ENCODE assay signal across 8 cellular contexts in genomic region chr1:228664399-228664914, GRCh38.
DNase-seq lines count a peak whose midpoint lies in the region; ATAC-seq and TF ChIP-seq lines count a peak whose summit lies in the region.

No MANE protein-coding gene starts in this region.

- H3K27ac Mint-ChIP-seq in activated naive CD4-positive, alpha-beta T cell treated with anti-CD3 and anti-CD28 coated beads for 36 hours: no peak overlapping the region
- H3K27ac Mint-ChIP-seq in progenitor cell of endocrine pancreas: no peak overlapping the region

- H3K27me3 Mint-ChIP-seq in activated naive CD4-positive, alpha-beta T cell treated with anti-CD3 and anti-CD28 coated beads for 36 hours (ENCODE audit: low read depth): no peaks in the 10 kb centered on the region
- H3K27me3 Mint-ChIP-seq in progenitor cell of endocrine pancreas: no peaks in the 10 kb centered on the region

- H3K9me3 Mint-ChIP-seq in activated naive CD4-positive, alpha-beta T cell treated with anti-CD3 and anti-CD28 coated beads for 36 hours: no peaks in the 10 kb centered on the region
- peaks cover 3% of the 10 kb centered on the region for H3K9me3 Mint-ChIP-seq in progenitor cell of endocrine pancreas (ENCODE audit: low read depth)

- no peaks in the 10 kb centered on the region for H3K27me3 ChIP-seq in uterus

- TF ChIP-seq CTCF in NB4 (IDR thresholded peaks at IDR 0.05; ENCODE audit: low read depth, low read length): peak; percentile 43
- peak; percentile 91 for TF ChIP-seq CTCF in progenitor cell of endocrine pancreas (IDR thresholded peaks at IDR 0.05; ENCODE audit: unreplicated experiment)
- peak; percentile 79 to 93 (median 81) for TF ChIP-seq CTCF in uterus (IDR thresholded peaks at IDR 0.05)

- H3K4me3 ChIP-seq in NB4 (ENCODE audit: low read depth, low read length): no peak overlapping the region
- no peak overlapping the region for H3K4me3 ChIP-seq in uterus

- intact Hi-C loops in activated naive CD4-positive, alpha-beta T cell treated with anti-CD3 and anti-CD28 coated beads for 36 hours (cut with micrococcal nuclease): loop anchor here (1.0 to 10.0 kb wide), 4 partner anchors 287 to 850 kb away; no protein-coding TSS in a partner anchor
- intact Hi-C loops in head of caudate nucleus (cut with DNase I) (loop anchor here (10.0 kb wide), 4 partner anchors 70 to 820 kb away; partner anchors contain the start of gene RHOU), uterus (cut with DNase I; ENCODE audit: low total_unique reads) (no loop called here)

- TF ChIP-seq POLR2A in NB4 (IDR thresholded peaks at IDR 0.05; ENCODE audit: extremely low read depth, insufficient read length) (no peak), uterus (IDR thresholded peaks at IDR 0.05) (no peak)

- no peaks in the 10 kb centered on the region for H3K4me1 Mint-ChIP-seq in activated naive CD4-positive, alpha-beta T cell treated with anti-CD3 and anti-CD28 coated beads for 36 hours (ENCODE audit: low read depth)
- H3K4me1 Mint-ChIP-seq in progenitor cell of endocrine pancreas (ENCODE audit: low read depth): peaks cover 1% of the 10 kb centered on the region

- CTCF ChIA-PET in activated naive CD4-positive, alpha-beta T cell treated with anti-CD3 and anti-CD28 coated beads for 36 hours (lab: Charles Lee): interaction anchor here (0.7 to 2.7 kb wide), 14 partner anchors 14 to 844 kb away, joined by 3 to 29 read pairs (median 4); partner anchors contain the start of gene NUP133

- H3K36me3 Mint-ChIP-seq in activated naive CD4-positive, alpha-beta T cell treated with anti-CD3 and anti-CD28 coated beads for 36 hours (ENCODE audit: low read depth): no peaks in the 10 kb centered on the region
- no peaks in the 10 kb centered on the region for H3K36me3 Mint-ChIP-seq in progenitor cell of endocrine pancreas (ENCODE audit: insufficient read depth)

- in situ Hi-C loops in G401 (cut with HindIII; ENCODE audit: low sequenced_read_pairs): no loop called here

- H3K4me1 ChIP-seq in uterus: no peaks in the 10 kb centered on the region

- DNase-seq in G401 (ENCODE audit: low spot score): peak; percentile 75
- peak; percentile 85 for DNase-seq in NB4 (ENCODE audit: low read depth)
- peak; percentile 71 for DNase-seq in SK-N-DZ (ENCODE audit: low spot score)
- peak; percentile 88 for DNase-seq in activated naive CD4-positive, alpha-beta T cell treated with anti-CD3 and anti-CD28 coated beads for 36 hours
- peak; percentile 19 to 95 (median 84) for DNase-seq in head of caudate nucleus
- peak; percentile 64 for DNase-seq in progenitor cell of endocrine pancreas (ENCODE audit: low spot score, unreplicated experiment)
- peak; percentile 74 to 80 for DNase-seq in uterus

- H3K36me3 ChIP-seq in uterus: no peaks in the 10 kb centered on the region

- H3K9me3 ChIP-seq in uterus: no peaks in the 10 kb centered on the region

- H3K27ac ChIP-seq in uterus: no peak overlapping the region

- H3K4me3 Mint-ChIP-seq in activated naive CD4-positive, alpha-beta T cell treated with anti-CD3 and anti-CD28 coated beads for 36 hours: no peak overlapping the region
- no peak overlapping the region for H3K4me3 Mint-ChIP-seq in progenitor cell of endocrine pancreas (ENCODE audit: low read depth)

- no peak for ATAC-seq in HG02678 (IDR thresholded peaks at IDR 0.05; ENCODE audit: unreplicated experiment)
